In genomic region chr1:168728452-168729404, GRCh38 we compare ENCODE assay signal across 13 cellular contexts. TPM values are rescaled to one million over a fixed set of nuclear protein-coding genes. Genes with fewer than 3 reads are reported as not detected.
A peak's percentile ranks its signal among the peaks of the same experiment; 100 is the strongest.
DNase-seq lines count a peak whose midpoint lies in the region; ATAC-seq, FAIRE-seq and TF ChIP-seq lines count a peak whose summit lies in the region.
"Had no signal": no experiment of that assay in that cellular context is flagged by ENCODE, and none has a peak within 500 bp of the region (broad histone marks: within the 10 kb centered on the region; RNA-seq: fewer than 3 reads in every experiment).

Gene DPT, minus strand, starts transcription at chr1:168729206. Its CDS starts 32 bp downstream, at chr1:168729174.

- no peak within 1 kb of the TSS for H3K23ac ChIP-seq in IMR-90 (ENCODE audit: low read depth, low read length)

- no peak for TF ChIP-seq RAD21 in IMR-90 (IDR thresholded peaks at IDR 0.05; ENCODE audit: low read length)

- H4K5ac ChIP-seq in IMR-90 (ENCODE audit: low read depth, low read length), result no peak within 1 kb of the TSS

- no peaks in the 10 kb centered on the region for H3K9me3 ChIP-seq in IMR-90 (ENCODE audit: control insufficient read depth, insufficient read depth, low read length)
- no peaks in the 10 kb centered on the region for H3K9me3 ChIP-seq in muscle layer of duodenum (ENCODE audit: control insufficient read depth in 1 of 2, low read length in 2 of 2)
- no peaks in the 10 kb centered on the region for H3K9me3 ChIP-seq in tibial nerve

- ATAC-seq in IMR-90 (ENCODE audit: low read depth), result no peak
- ATAC-seq in HG02610 (IDR thresholded peaks at IDR 0.05; ENCODE audit: unreplicated experiment), result no peak
- ATAC-seq in GM21786 (IDR thresholded peaks at IDR 0.05; ENCODE audit: unreplicated experiment), result no peak

- BruUV-seq in IMR-90 (replicated peaks; lab: Mats Ljungman, UMichigan), result no TSS peak

- H3K14ac ChIP-seq in IMR-90 (replicated peaks; ENCODE audit: low read depth, low read length), result no peak within 1 kb of the TSS

- no peak for FAIRE-seq in GM19239 (lab: Jason Lieb, UNC)
- FAIRE-seq: D721Med, endothelial cell of umbilical vein had no signal

- no peak for TF ChIP-seq POLR2A in IMR-90 (IDR thresholded peaks at IDR 0.05; ENCODE audit: low read depth, low read length)
- no peak for TF ChIP-seq POLR2A in tibial nerve (IDR thresholded peaks at IDR 0.05)

- intact Hi-C loops in IMR-90 (cut with micrococcal nuclease), result no loop called here

- H2AK5ac ChIP-seq in IMR-90 (ENCODE audit: low read depth, low read length), result no peak within 1 kb of the TSS

- no peak within 1 kb of the TSS for H3K18ac ChIP-seq in IMR-90 (ENCODE audit: low read depth, low read length)

- no peak within 1 kb of the TSS for H2BK5ac ChIP-seq in IMR-90 (ENCODE audit: low read depth, low read length, poor library complexity, severe bottlenecking)

- no peaks in the 10 kb centered on the region for H4K20me1 ChIP-seq in IMR-90 (ENCODE audit: insufficient read depth, low read length)

- TF ChIP-seq EP300 in tibial nerve (IDR thresholded peaks at IDR 0.05), result peak in 1 of 2 donors; percentile 77

- no peak within 1 kb of the TSS for H2BK20ac ChIP-seq in IMR-90 (ENCODE audit: low read depth, low read length)

- no peak within 1 kb of the TSS for H3K4me2 ChIP-seq in IMR-90 (ENCODE audit: low read depth, low read length)

- no peaks in the 10 kb centered on the region for H3K4me1 ChIP-seq in IMR-90 (ENCODE audit: control insufficient read depth, insufficient read depth, low read length)
- no peaks in the 10 kb centered on the region for H3K4me1 ChIP-seq in muscle layer of duodenum (ENCODE audit: control insufficient read depth in 1 of 2, insufficient read depth in 2 of 2, low read length in 2 of 2)
- H3K4me1 ChIP-seq in tibial nerve, result peaks cover 0 to 24% (median 0%) of the 10 kb centered on the region in 4 donors

- no peak within 1 kb of the TSS for H2BK15ac ChIP-seq in IMR-90 (ENCODE audit: low read depth, low read length)

- H3K9me1 ChIP-seq in IMR-90 (ENCODE audit: insufficient read depth, low read length), result no peaks in the 10 kb centered on the region

- WGBS in IMR-90 (ENCODE audit: extremely low coverage in 2 of 2, insufficient read length in 1 of 2), 2 experiments, result 54% methylated on average over 7 of the region's 14 CpGs; no CpG with 5 or more reads in 1 of the 2 experiments
- 73 to 79% methylated on average over 13 to 14 of the region's 14 CpGs for WGBS in tibial nerve, 2 donors

- H3K56ac ChIP-seq in IMR-90 (ENCODE audit: extremely low read depth, insufficient read depth, low read length), result no peak within 1 kb of the TSS

- H2BK120ac ChIP-seq in IMR-90 (ENCODE audit: low read depth, low read length), result no peak within 1 kb of the TSS

- no peak within 1 kb of the TSS for H4K91ac ChIP-seq in IMR-90 (ENCODE audit: insufficient read depth, low read depth, low read length)

- no peak for TF ChIP-seq CTCF in IMR-90 (conservative IDR thresholded peaks at IDR 0.05; ENCODE audit: low read depth, low read length)
- TF ChIP-seq CTCF in fibroblast of mammary gland (conservative IDR thresholded peaks at IDR 0.05; ENCODE audit: control insufficient read depth, insufficient read depth, low read depth, low read length), result no peak
- no peak for TF ChIP-seq CTCF in tibial nerve (IDR thresholded peaks at IDR 0.05)

- dilution Hi-C loops in IMR-90 (cut with HindIII; ENCODE audit: low sequenced_read_pairs, unreplicated experiment), result no loop called here

- POLR2A ChIA-PET in IMR-90 (lab: Charles Lee; ENCODE audit: unreplicated experiment), result no interaction called here

- no peak within 1 kb of the TSS for H3K4ac ChIP-seq in IMR-90 (ENCODE audit: low read depth, low read length)

- H3K9ac ChIP-seq in IMR-90 (ENCODE audit: low read depth, low read length), result no peak within 1 kb of the TSS

- DNase-seq in IMR-90 (peak; percentile 9), fibroblast of mammary gland (ENCODE audit: low read depth) (peak; percentile 96), tibial nerve (ENCODE audit: low spot score in 2 of 2) (peak; percentile 50 to 68), GM19239 (ENCODE audit: insufficient read length, low spot score) (no peak), germinal center (ENCODE audit: low spot score) (no peak)
- DNase-seq: activated T-cell treated with anti-CD3 and anti-CD28 coated beads for 4 hours, kidney glomerular epithelial cell, NCI-H446 had no signal

- H3K27me3 ChIP-seq in IMR-90 (ENCODE audit: control insufficient read depth, insufficient read depth, low read length), result no peaks in the 10 kb centered on the region
- H3K27me3 ChIP-seq in muscle layer of duodenum (ENCODE audit: low read depth, low read length), result no peaks in the 10 kb centered on the region
- no peaks in the 10 kb centered on the region for H3K27me3 ChIP-seq in tibial nerve

- H3K4me3 ChIP-seq in IMR-90 (ENCODE audit: insufficient read depth, low read depth, low read length) (no peak within 1 kb of the TSS), fibroblast of mammary gland (ENCODE audit: control insufficient read depth, low read depth, low read length) (no peak within 1 kb of the TSS), muscle layer of duodenum (ENCODE audit: low read depth in 1 of 2, low read length in 2 of 2) (peak within 1 kb of the TSS; percentile 35 to 50), tibial nerve (peak within 1 kb of the TSS in 2 of 4 donors; percentile 4 to 5)

- no peaks in the 10 kb centered on the region for H3K79me1 ChIP-seq in IMR-90 (ENCODE audit: low read depth in 1 of 2, low read length in 2 of 2)

- in situ Hi-C loops in IMR-90 (cut with MboI; ENCODE audit: low sequenced_read_pairs), result no loop called here

- H2AFZ ChIP-seq in IMR-90 (replicated peaks; ENCODE audit: low read length, poor library complexity), result no peak within 1 kb of the TSS

- H4K8ac ChIP-seq in IMR-90 (ENCODE audit: low read depth in 2 of 2, low read length in 2 of 2), result no peak within 1 kb of the TSS

- no peak within 1 kb of the TSS for H3K27ac ChIP-seq in IMR-90 (ENCODE audit: insufficient read depth, low read length)
- H3K27ac ChIP-seq in muscle layer of duodenum (ENCODE audit: low read length), result no peak within 1 kb of the TSS
- no peak within 1 kb of the TSS for H3K27ac ChIP-seq in tibial nerve

- CTCF ChIA-PET in IMR-90 (lab: Yijun Ruan, JAX), result no interaction called here

- H3K36me3 ChIP-seq in IMR-90 (ENCODE audit: control insufficient read depth, insufficient read depth, low read length), result no peaks in the 10 kb centered on the region
- no peaks in the 10 kb centered on the region for H3K36me3 ChIP-seq in muscle layer of duodenum (ENCODE audit: control insufficient read depth in 1 of 2, insufficient read depth in 2 of 2, low read length in 2 of 2)
- H3K36me3 ChIP-seq in tibial nerve, result no peaks in the 10 kb centered on the region

- H2AK9ac ChIP-seq in IMR-90 (replicated peaks; ENCODE audit: low read depth, low read length, poor library complexity), result no peak within 1 kb of the TSS

TF ChIP-seq in IMR-90, 13 proteins besides CTCF, POLR2A, EP300 and RAD21:
- TF ChIP-seq FOS (IDR thresholded peaks at IDR 0.05; ENCODE audit: low read depth, low read length) (no peak), SMC3 (IDR thresholded peaks at IDR 0.05; ENCODE audit: low read depth, low read length) (no peak), NFE2L2 (IDR thresholded peaks at IDR 0.05; ENCODE audit: low read depth, low read length) (no peak), CEBPB (IDR thresholded peaks at IDR 0.05; ENCODE audit: low read depth, low read length) (no peak), MXI1 (IDR thresholded peaks at IDR 0.05; ENCODE audit: borderline replicate concordance, low read depth, low read length) (no peak), BHLHE40 (IDR thresholded peaks at IDR 0.05; ENCODE audit: low read depth, low read length) (no peak), MAFK (IDR thresholded peaks at IDR 0.05; ENCODE audit: low read depth, low read length) (no peak), MAZ (IDR thresholded peaks at IDR 0.05; ENCODE audit: borderline replicate concordance, low read depth, low read length) (no peak), RFX5 (IDR thresholded peaks at IDR 0.05; ENCODE audit: low read depth, low read length) (no peak), RCOR1 (IDR thresholded peaks at IDR 0.05; ENCODE audit: insufficient replicate concordance, low read length) (no peak), CHD1 (IDR thresholded peaks at IDR 0.05; ENCODE audit: low read depth, low read length) (no peak)
- TF ChIP-seq, protein P1, sequence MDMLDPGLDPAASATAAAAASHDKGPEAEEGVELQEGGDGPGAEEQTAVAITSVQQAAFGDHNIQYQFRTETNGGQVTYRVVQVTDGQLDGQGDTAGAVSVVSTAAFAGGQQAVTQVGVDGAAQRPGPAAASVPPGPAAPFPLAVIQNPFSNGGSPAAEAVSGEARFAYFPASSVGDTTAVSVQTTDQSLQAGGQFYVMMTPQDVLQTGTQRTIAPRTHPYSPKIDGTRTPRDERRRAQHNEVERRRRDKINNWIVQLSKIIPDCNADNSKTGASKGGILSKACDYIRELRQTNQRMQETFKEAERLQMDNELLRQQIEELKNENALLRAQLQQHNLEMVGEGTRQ (IDR thresholded peaks at IDR 0.05; ENCODE audit: low read depth, low read length), result no peak
- TF ChIP-seq, protein P2, sequence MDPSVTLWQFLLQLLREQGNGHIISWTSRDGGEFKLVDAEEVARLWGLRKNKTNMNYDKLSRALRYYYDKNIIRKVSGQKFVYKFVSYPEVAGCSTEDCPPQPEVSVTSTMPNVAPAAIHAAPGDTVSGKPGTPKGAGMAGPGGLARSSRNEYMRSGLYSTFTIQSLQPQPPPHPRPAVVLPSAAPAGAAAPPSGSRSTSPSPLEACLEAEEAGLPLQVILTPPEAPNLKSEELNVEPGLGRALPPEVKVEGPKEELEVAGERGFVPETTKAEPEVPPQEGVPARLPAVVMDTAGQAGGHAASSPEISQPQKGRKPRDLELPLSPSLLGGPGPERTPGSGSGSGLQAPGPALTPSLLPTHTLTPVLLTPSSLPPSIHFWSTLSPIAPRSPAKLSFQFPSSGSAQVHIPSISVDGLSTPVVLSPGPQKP (IDR thresholded peaks at IDR 0.05; ENCODE audit: borderline replicate concordance, low read depth, low read length), result no peak
TF ChIP-seq in IMR-90: peak in this region for 0.

RNA-seq across cellular contexts. Expression of gene DPT, which starts in this region (rescaled TPM):
- total RNA-seq in IMR-90 (2012; rRNA removed) (not detected in 2 replicates), tibial nerve (10 to 100 TPM; 21.3 to 81.5 (median 40.0) TPM)
- not detected in 2 replicates for polyA plus RNA-seq in IMR-90 (2012; rRNA removed)
- polyA plus RNA-seq in IMR-90 (2012; cell fraction: cytosol; rRNA removed), result not detected in 2 replicates
- polyA plus RNA-seq in IMR-90 (2012; cell fraction: nucleus; rRNA removed; ENCODE audit: low replicate concordance), result not detected in 2 replicates
- total RNA-seq: endothelial cell of umbilical vein had no signal
- polyA plus RNA-seq: endothelial cell of umbilical vein had no signal

Comparison
In these comparisons a context has a peak if more than half of its experiments do, and no peak if none do; other contexts are left out.
1. RNA of gene DPT (total RNA-seq): 21.3 to 81.5 TPM in tibial nerve; not detected in IMR-90; every median in the first group is over 10 times any median in the second.
2. Peak in DNase-seq in IMR-90; RNA of the gene not detected or under 1 TPM.
3. DNase-seq: peak in fibroblast of mammary gland (single experiment) and tibial nerve (2 of 2); none in GM19239 (single experiment) and germinal center (single experiment).
4. H3K4me3 ChIP-seq: peak in muscle layer of duodenum (2 of 2); none in IMR-90 (single experiment) and fibroblast of mammary gland (single experiment).